In the genomic region with DNA sequence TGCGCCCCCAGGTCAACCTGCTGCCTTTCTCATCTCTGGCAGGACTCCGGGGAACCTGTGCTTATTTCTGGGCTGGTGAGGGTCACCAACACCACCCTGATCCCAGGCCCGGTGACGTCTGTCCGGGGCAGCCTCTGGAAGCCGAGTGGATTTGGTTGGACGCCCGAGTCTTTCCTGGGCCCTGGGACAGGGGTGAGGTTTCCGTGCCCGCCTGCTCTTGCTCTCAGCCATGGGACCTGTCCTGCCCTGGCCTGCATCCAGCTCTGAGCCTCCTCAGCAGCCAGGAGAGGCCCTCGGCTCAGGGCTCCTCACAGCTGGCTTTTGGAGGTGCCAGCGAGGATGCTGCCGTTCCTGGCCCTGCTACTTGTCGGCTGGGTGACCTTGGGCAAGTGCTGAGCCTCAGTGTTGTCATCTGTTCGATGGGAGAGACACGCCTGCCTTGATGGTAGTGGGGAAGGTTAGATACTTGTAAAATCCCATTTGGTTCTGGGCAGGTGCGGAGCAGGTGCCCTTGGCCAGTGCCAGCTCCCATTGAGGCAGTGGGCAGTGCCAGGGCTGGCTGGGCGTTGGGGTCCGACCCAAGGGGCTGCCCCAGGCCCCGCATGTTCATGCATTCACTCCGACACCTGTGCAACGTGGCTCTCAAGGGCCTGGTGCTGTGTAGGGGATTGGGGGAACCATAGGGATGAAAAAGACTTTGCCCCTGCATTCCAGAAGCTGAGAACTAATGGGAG, we compare ENCODE assay signal across 11 cellular contexts. TPM values are rescaled to one million over a fixed set of nuclear protein-coding genes. Genes with fewer than 3 reads are reported as not detected.
DNase-seq lines count a peak whose midpoint lies in the region; ATAC-seq and TF ChIP-seq lines count a peak whose summit lies in the region.
"Had no signal": no experiment of that assay in that cellular context is flagged by ENCODE, and none has a peak within 500 bp of the region (broad histone marks: within the 10 kb centered on the region; RNA-seq: fewer than 3 reads in every experiment).

No MANE protein-coding gene starts in this region.

- no peaks in the 10 kb centered on the region for H3K36me3 Mint-ChIP-seq in natural killer cell
- peaks cover 5% of the 10 kb centered on the region for H3K36me3 Mint-ChIP-seq in T-helper 17 cell (ENCODE audit: low read depth)

- no peak overlapping the region for H3K4me3 ChIP-seq in endocrine pancreas (ENCODE audit: control insufficient read depth, insufficient read depth, low read length)
- H3K4me3 ChIP-seq: ascending aorta, Peyer's patch had no signal

- H3K4me1 Mint-ChIP-seq in natural killer cell (peaks cover 0 to 6% of the 10 kb centered on the region in 2 donors), T-helper 17 cell (peaks cover 12% of the 10 kb centered on the region)
- H3K4me1 Mint-ChIP-seq: activated CD4-positive, alpha-beta T cell treated with anti-CD3 and anti-CD28 coated beads for 36 hours had no signal

- intact Hi-C loops in natural killer cell (cut with micrococcal nuclease): no loop called here

- peak overlapping the region; percentile 19 for H3K9ac ChIP-seq in endocrine pancreas (ENCODE audit: control insufficient read depth, insufficient read depth, low read length)

- no peaks in the 10 kb centered on the region for H3K27me3 ChIP-seq in endocrine pancreas (ENCODE audit: control insufficient read depth, insufficient read depth, low read length)
- H3K27me3 ChIP-seq: ascending aorta, Peyer's patch had no signal

- DNase-seq in DMS79 (lab: John Stamatoyannopoulos, UW) (peak; percentile 70), natural killer cell (no peak), T-helper 17 cell (no peak)
- DNase-seq in stimulated activated CD4-positive, alpha-beta T cell treated with anti-CD3 and anti-CD28 coated beads, Interleukin-1b, Interleukin-23, amount 100 ng/mL, for 48 hours: no peak

- no peaks in the 10 kb centered on the region for H3K36me3 ChIP-seq in endocrine pancreas (ENCODE audit: control insufficient read depth, insufficient read depth, low read length)
- H3K36me3 ChIP-seq: ascending aorta, Peyer's patch had no signal

- no peaks in the 10 kb centered on the region for H3K9me3 Mint-ChIP-seq in natural killer cell

- H3K9me3 ChIP-seq in endocrine pancreas (ENCODE audit: control insufficient read depth, low read length) (no peaks in the 10 kb centered on the region), T-helper 17 cell (ENCODE audit: control insufficient read depth, low read length, poor library complexity, severe bottlenecking) (no peaks in the 10 kb centered on the region)
- H3K9me3 ChIP-seq: ascending aorta, Peyer's patch had no signal

- no peak overlapping the region for H3K27ac Mint-ChIP-seq in natural killer cell
- H3K27ac Mint-ChIP-seq in T-helper 17 cell: no peak overlapping the region
- H3K27ac Mint-ChIP-seq: activated CD4-positive, alpha-beta T cell treated with anti-CD3 and anti-CD28 coated beads for 36 hours had no signal

- ATAC-seq in HG03432 (IDR thresholded peaks at IDR 0.05; ENCODE audit: unreplicated experiment): peak; percentile 13
- ATAC-seq in natural killer cell: peak in 1 of 3 donors; percentile 24
- no peak for ATAC-seq in T-helper 17 cell
- ATAC-seq in HG02588 (IDR thresholded peaks at IDR 0.05; ENCODE audit: unreplicated experiment): no peak
- no peak for ATAC-seq in GM19467 (IDR thresholded peaks at IDR 0.05; ENCODE audit: unreplicated experiment)

- H3K4me3 Mint-ChIP-seq in natural killer cell (no peak overlapping the region), T-helper 17 cell (no peak overlapping the region)
- H3K4me3 Mint-ChIP-seq: activated CD4-positive, alpha-beta T cell treated with anti-CD3 and anti-CD28 coated beads for 36 hours had no signal

- H3K27me3 Mint-ChIP-seq in natural killer cell (ENCODE audit: low read depth in 2 of 2) (peaks cover 32 to 42% of the 10 kb centered on the region in 2 donors), T-helper 17 cell (peaks cover 79% of the 10 kb centered on the region)

- no peaks in the 10 kb centered on the region for H3K4me1 ChIP-seq in endocrine pancreas (ENCODE audit: control insufficient read depth, insufficient read depth, low read length)
- H3K4me1 ChIP-seq: ascending aorta had no signal

- TF ChIP-seq CTCF in natural killer cell (IDR thresholded peaks at IDR 0.05): peak; percentile 34

RNA-seq across cellular contexts. Expression of a gene that starts 58.9 kb away (rescaled TPM):
- not detected for total RNA-seq in natural killer cell
- under 1 TPM in 1 of 2 donors, not detected in 1; 0.20 TPM for total RNA-seq in T-helper 17 cell
